In the genomic region with DNA sequence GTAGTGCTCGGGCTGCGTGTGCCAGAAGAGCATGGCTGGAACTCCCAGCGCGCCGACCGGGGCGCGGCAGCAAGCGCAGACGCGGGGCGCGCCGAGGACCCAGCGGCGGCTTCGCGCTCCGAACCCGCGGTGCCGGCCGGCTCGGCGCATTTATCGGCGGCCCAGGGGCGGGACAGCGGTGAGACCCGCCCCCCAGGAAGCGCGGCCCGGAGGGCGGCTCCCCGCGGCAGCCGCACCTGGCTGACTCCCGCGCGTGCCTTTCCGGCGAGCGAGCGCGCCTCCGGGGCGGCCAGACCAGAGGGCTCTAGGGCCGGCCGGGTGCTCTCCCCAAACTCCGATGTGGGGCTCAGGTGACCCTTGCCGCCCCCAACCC, we compare ENCODE assay signal across 8 cellular contexts. TPM values are rescaled to one million over a fixed set of nuclear protein-coding genes. Genes with fewer than 3 reads are reported as not detected.
DNase-seq lines count a peak whose midpoint lies in the region; ATAC-seq and TF ChIP-seq lines count a peak whose summit lies in the region.

A gene with protein sequence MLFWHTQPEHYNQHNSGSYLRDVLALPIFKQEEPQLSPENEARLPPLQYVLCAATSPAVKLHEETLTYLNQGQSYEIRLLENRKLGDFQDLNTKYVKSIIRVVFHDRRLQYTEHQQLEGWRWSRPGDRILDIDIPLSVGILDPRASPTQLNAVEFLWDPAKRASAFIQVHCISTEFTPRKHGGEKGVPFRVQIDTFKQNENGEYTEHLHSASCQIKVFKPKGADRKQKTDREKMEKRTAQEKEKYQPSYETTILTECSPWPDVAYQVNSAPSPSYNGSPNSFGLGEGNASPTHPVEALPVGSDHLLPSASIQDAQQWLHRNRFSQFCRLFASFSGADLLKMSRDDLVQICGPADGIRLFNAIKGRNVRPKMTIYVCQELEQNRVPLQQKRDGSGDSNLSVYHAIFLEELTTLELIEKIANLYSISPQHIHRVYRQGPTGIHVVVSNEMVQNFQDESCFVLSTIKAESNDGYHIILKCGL (minus strand): TSS at position 126 of the 373 bp plus-strand sequence. CDS start 93 bp downstream, at position 33.

- in situ Hi-C loops in Caki2 (cut with HindIII; ENCODE audit: low pct_unique_long_range_greater_than_20kb, low sequenced_read_pairs) = no loop called here

- H3K4me3 ChIP-seq in GM23338 (peak within 1 kb of the TSS; percentile 81), OCI-LY7 (ENCODE audit: low read depth, low read length, poor library complexity, severe bottlenecking) (peak within 1 kb of the TSS; percentile 64)
- H3K4me3 ChIP-seq in effector memory CD4-positive, alpha-beta T cell (ENCODE audit: insufficient read depth, low read depth, low read length, poor library complexity, severe bottlenecking) = peak within 1 kb of the TSS; percentile 32

- DNase-seq in Caki2 (ENCODE audit: low read depth) (peak; percentile 50), GM23338 (ENCODE audit: low spot score) (peak; percentile 77), OCI-LY7 (ENCODE audit: low spot score) (peak; percentile 60), cerebellum (ENCODE audit: low spot score) (no peak)
- no peak for DNase-seq in effector memory CD4-positive, alpha-beta T cell
- no peak for DNase-seq in naive thymus-derived CD8-positive, alpha-beta T cell
- DNase-seq in activated CD4-positive, CD25-positive, alpha-beta regulatory T cell (lab: John Stamatoyannopoulos, UW) = no peak

- CTCF ChIA-PET in OCI-LY7 (lab: Charles Lee; ENCODE audit: unreplicated experiment) = interaction anchor here (0.6 kb wide), 1 partner anchor 28 kb away, joined by 4 read pairs; no protein-coding TSS in a partner anchor

- H3K27ac Mint-ChIP-seq in GM23338 = no peak within 1 kb of the TSS
- peak within 1 kb of the TSS in 1 of 10 donors; percentile 49 for H3K27ac Mint-ChIP-seq in naive thymus-derived CD8-positive, alpha-beta T cell

- H3K36me3 ChIP-seq in GM23338 (ENCODE audit: insufficient read depth) (no peaks in the 10 kb centered on the region), OCI-LY7 (ENCODE audit: insufficient read depth, low read length) (no peaks in the 10 kb centered on the region)
- no peaks in the 10 kb centered on the region for H3K36me3 ChIP-seq in effector memory CD4-positive, alpha-beta T cell (ENCODE audit: control insufficient read depth, insufficient read depth, low read length)

- peaks cover 47% of the 10 kb centered on the region for H3K27me3 Mint-ChIP-seq in GM23338 (ENCODE audit: insufficient read depth, low read depth, poor library complexity)
- peaks cover 24 to 56% (median 44%) of the 10 kb centered on the region in 5 donors for H3K27me3 Mint-ChIP-seq in naive thymus-derived CD8-positive, alpha-beta T cell

- no TSS peak for BruUV-seq in OCI-LY7 (replicated peaks; lab: Mats Ljungman, UMichigan)

- peak within 1 kb of the TSS; percentile 82 for H3K4me3 Mint-ChIP-seq in GM23338
- H3K4me3 Mint-ChIP-seq in naive thymus-derived CD8-positive, alpha-beta T cell = peak within 1 kb of the TSS; percentile 60 to 82 (median 72)

- H3K4me2 ChIP-seq in GM23338 (peak within 1 kb of the TSS; percentile 94), OCI-LY7 (ENCODE audit: low read length) (peak within 1 kb of the TSS; percentile 67)

- H3K79me2 ChIP-seq in GM23338 (replicated peaks; ENCODE audit: insufficient read depth) (no peaks in the 10 kb centered on the region), OCI-LY7 (ENCODE audit: insufficient read depth, low read depth, low read length) (no peaks in the 10 kb centered on the region)

- no peaks in the 10 kb centered on the region for H3K36me3 Mint-ChIP-seq in GM23338 (ENCODE audit: low read depth)
- no peaks in the 10 kb centered on the region for H3K36me3 Mint-ChIP-seq in naive thymus-derived CD8-positive, alpha-beta T cell

- H3K27me3 ChIP-seq in GM23338 (ENCODE audit: insufficient read depth) = peaks cover 35% of the 10 kb centered on the region
- peaks cover 7% of the 10 kb centered on the region for H3K27me3 ChIP-seq in effector memory CD4-positive, alpha-beta T cell (replicated peaks; ENCODE audit: control insufficient read depth, insufficient read depth, low read length, poor library complexity, severe bottlenecking)

- no peaks in the 10 kb centered on the region for H4K20me1 ChIP-seq in GM23338 (replicated peaks; ENCODE audit: insufficient read depth)
- H4K20me1 ChIP-seq in OCI-LY7 (ENCODE audit: insufficient read depth, low read length) = no peaks in the 10 kb centered on the region

- peaks cover 7% of the 10 kb centered on the region for H3K4me1 ChIP-seq in GM23338 (ENCODE audit: insufficient read depth)
- peaks cover 11% of the 10 kb centered on the region for H3K4me1 ChIP-seq in OCI-LY7 (ENCODE audit: insufficient read depth, low read length, poor library complexity, severe bottlenecking)
- H3K4me1 ChIP-seq in effector memory CD4-positive, alpha-beta T cell (ENCODE audit: control insufficient read depth, insufficient read depth, low read length, poor library complexity, severe bottlenecking) = peaks cover 4% of the 10 kb centered on the region

- peaks cover 16% of the 10 kb centered on the region for H3K4me1 Mint-ChIP-seq in GM23338
- peaks cover 0 to 22% (median 15%) of the 10 kb centered on the region in 4 donors for H3K4me1 Mint-ChIP-seq in naive thymus-derived CD8-positive, alpha-beta T cell

- H3K9me3 Mint-ChIP-seq in GM23338 = no peaks in the 10 kb centered on the region
- H3K9me3 Mint-ChIP-seq in naive thymus-derived CD8-positive, alpha-beta T cell = no peaks in the 10 kb centered on the region

- TF ChIP-seq CTCF in GM23338 (conservative IDR thresholded peaks at IDR 0.05; ENCODE audit: low read depth in 2 of 2) = no peak
- no peak for TF ChIP-seq CTCF in OCI-LY7 (conservative IDR thresholded peaks at IDR 0.05; ENCODE audit: low read length)

- H3K27ac ChIP-seq in GM23338 (ENCODE audit: low read depth) (no peak within 1 kb of the TSS), OCI-LY7 (ENCODE audit: low read depth, low read length, poor library complexity, severe bottlenecking) (no peak within 1 kb of the TSS)
- no peak within 1 kb of the TSS for H3K27ac ChIP-seq in effector memory CD4-positive, alpha-beta T cell (ENCODE audit: insufficient read depth, low read length, poor library complexity, severe bottlenecking)

- POLR2A ChIA-PET in OCI-LY7 (lab: Charles Lee) = no interaction called here
- POLR2A ChIA-PET in naive thymus-derived CD8-positive, alpha-beta T cell (lab: Charles Lee) = no interaction called here

- ATAC-seq in GM23338 (peak; percentile 82), HG03097 (IDR thresholded peaks at IDR 0.05; ENCODE audit: low FRiP score, unreplicated experiment) (no peak)
- peak; percentile 36 to 42 for ATAC-seq in naive thymus-derived CD8-positive, alpha-beta T cell

- no peaks in the 10 kb centered on the region for H3K9me2 ChIP-seq in GM23338 (ENCODE audit: insufficient read depth)
- H3K9me2 ChIP-seq in OCI-LY7 (ENCODE audit: insufficient read depth, low read length) = no peaks in the 10 kb centered on the region

- H3K9me3 ChIP-seq in OCI-LY7 (ENCODE audit: low read length) = no peaks in the 10 kb centered on the region
- H3K9me3 ChIP-seq in effector memory CD4-positive, alpha-beta T cell (ENCODE audit: control insufficient read depth, low read length) = no peaks in the 10 kb centered on the region

- H2AFZ ChIP-seq in GM23338 = peak within 1 kb of the TSS; percentile 97
- H2AFZ ChIP-seq in OCI-LY7 (ENCODE audit: low read length) = peak within 1 kb of the TSS; percentile 67; the same call in 1 of the 2 replicates

- H3F3A ChIP-seq in GM23338 (replicated peaks; ENCODE audit: low read depth) = no peaks in the 10 kb centered on the region

- intact Hi-C loops in OCI-LY7 (cut with micrococcal nuclease; ENCODE audit: unreplicated experiment) = no loop called here

TF ChIP-seq in GM23338, 12 proteins besides CTCF, POLR2A, EP300 and RAD21:
- TF ChIP-seq NANOG (IDR thresholded peaks at IDR 0.05; ENCODE audit: borderline replicate concordance) = no peak
- TF ChIP-seq EZH2 (IDR thresholded peaks at IDR 0.05; ENCODE audit: low read depth, unreplicated experiment) = no peak
- no peak for TF ChIP-seq ZNF114 (CRISPR knock-in tag; IDR thresholded peaks at IDR 0.05)
- peak; percentile 49 for TF ChIP-seq POLR2AphosphoS5 (IDR thresholded peaks at IDR 0.05; ENCODE audit: low read depth)
TF ChIP-seq in GM23338: peak in this region for 1.

RNA-seq across cellular contexts. Expression of the gene that starts here (rescaled TPM):
- 0.03 TPM in 1 of 2 replicates, not detected in the other for total RNA-seq in Caki2 (2014; rRNA removed; shearing (Covaris generic); ENCODE audit: low replicate concordance)
- total RNA-seq in GM23338 (2014; rRNA removed; shearing (Covaris generic)) = 4.5 and 6.4 TPM in 2 replicates
- polyA plus RNA-seq in GM23338 (2016; fragmentation: Nextera tagmentation; extraction: Ambion mirVana) = 0.94 and 1.2 TPM in 2 replicates
- 0.06 and 0.18 TPM in 2 replicates for total RNA-seq in OCI-LY7 (2014; rRNA removed; shearing (Covaris generic))
- total RNA-seq in OCI-LY7 (2022) (1.4 and 3.7 TPM in 2 replicates), cerebellum (0.45 TPM)
- total RNA-seq in naive thymus-derived CD8-positive, alpha-beta T cell = not detected
- polyA plus RNA-seq in naive thymus-derived CD8-positive, alpha-beta T cell = under 1 TPM in 1 of 3 donors, not detected in 2; 0.53 TPM

Comparison
In these comparisons a context has a peak if more than half of its experiments do, and no peak if none do; other contexts are left out.
1. Peak in DNase-seq in Caki2; RNA of the gene not detected or under 1 TPM.
2. Peak in ATAC-seq in naive thymus-derived CD8-positive, alpha-beta T cell; RNA of the gene not detected or under 1 TPM.
3. DNase-seq: peak in GM23338 (single experiment) and OCI-LY7 (single experiment); none in effector memory CD4-positive, alpha-beta T cell (0 of 3), naive thymus-derived CD8-positive, alpha-beta T cell (0 of 10), cerebellum (single experiment) and activated CD4-positive, CD25-positive, alpha-beta regulatory T cell (0 of 4).
4. Peak in every context shown above with its lines, with median percentiles within 50 percentile points of each other: H3K4me3 ChIP-seq.